ENCODE assay signal across 25 cellular contexts in the genomic region with DNA sequence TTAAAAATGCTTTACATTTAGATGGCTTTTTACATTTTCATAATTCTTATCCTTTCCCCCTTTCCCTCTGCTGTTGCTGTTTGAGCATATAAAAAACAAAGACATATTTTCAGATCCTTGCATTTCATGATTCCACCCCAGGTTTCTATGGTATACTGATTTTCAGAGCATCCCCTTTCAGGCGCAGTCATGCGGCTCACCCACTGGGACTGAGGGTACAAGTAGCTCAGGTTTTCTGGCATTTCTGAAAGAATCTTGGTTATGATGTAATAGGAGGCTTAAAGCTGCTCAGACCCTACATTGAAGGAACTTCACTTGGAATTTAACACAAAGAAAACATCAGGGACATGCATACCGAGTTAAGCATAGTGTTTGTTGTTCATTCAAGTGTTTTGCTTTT.
"Had no signal": no experiment of that assay in that cellular context is flagged by ENCODE, and none has a peak within 500 bp of the region (broad histone marks: within the 10 kb centered on the region; RNA-seq: fewer than 3 reads in every experiment).

No MANE protein-coding gene starts in this region.

- H3K36me3 ChIP-seq: stomach, suprapubic skin, thoracic aorta, tibial artery, tibial nerve, transverse colon, upper lobe of left lung, upper lobe of right lung, uterus, vagina had no signal

- H3K4me1 ChIP-seq: stomach, suprapubic skin, testis, tibial artery, tibial nerve, transverse colon, upper lobe of left lung, upper lobe of right lung, uterus, vagina had no signal

- FAIRE-seq: urothelium cell line had no signal

- H3K9me3 ChIP-seq: stomach, suprapubic skin, testis, thoracic aorta, tibial artery, tibial nerve, transverse colon, upper lobe of left lung, upper lobe of right lung, uterus, vagina had no signal

- ATAC-seq: stimulated activated effector memory CD8-positive, alpha-beta T cell treated with anti-CD3 and anti-CD28 coated beads, Interleukin-12 subunit alpha, Interleukin-12 subunit beta, amount 100 ng/mL, for 72 hours; stimulated activated memory B cell treated with anti-CD40 and anti-IgM and Interleukin-4, amounts not matched to agents 10 μg/mL and 1 μg/mL and 100 μg/mL, for 72 hours; stimulated activated naive B cell treated with anti-CD40 and anti-IgM and Interleukin-4, amounts not matched to agents 10 μg/mL and 1 μg/mL and 100 μg/mL, for 72 hours; stimulated activated naive CD8-positive, alpha-beta T cell treated with anti-CD3 and anti-CD28 coated beads, Interleukin-15, amount 100 ng/mL, for 72 hours; stimulated activated naive CD8-positive, alpha-beta T cell treated with anti-CD3 and anti-CD28 coated beads, Interleukin-15, Interleukin-2, amounts not matched to agents 100 U/mL and 50 U/mL, for 24 hours; upper lobe of right lung had no signal

- DNase-seq: stimulated activated CD4-positive, alpha-beta T cell treated with anti-CD3 and anti-CD28 coated beads, Interleukin-2, amount 100 ng/mL, for 24 hours; stimulated activated CD4-positive, alpha-beta T cell treated with anti-CD3 and anti-CD28 coated beads, Interleukin-2, amount 100 ng/mL, for 48 hours; stimulated activated CD4-positive, alpha-beta T cell treated with anti-CD3 and anti-CD28 coated beads, Interleukin-4, amount 100 ng/mL, for 1 hour; stimulated activated CD4-positive, alpha-beta T cell treated with anti-CD3 and anti-CD28 coated beads, Interleukin-4, amount 100 ng/mL, for 24 hours; stimulated activated CD4-positive, alpha-beta T cell treated with anti-CD3 and anti-CD28 coated beads, Interleukin-4, amount 100 ng/mL, for 4 hours; stimulated activated CD8-positive, alpha-beta memory T cell treated with anti-CD3 and anti-CD28 coated beads, Interleukin-4, amount 100 ng/mL, for 48 hours; stimulated activated naive B cell treated with anti-CD40 and anti-IgM and Interleukin-4, amounts not matched to agents 10 μg/mL and 1 μg/mL and 100 μg/mL, for 72 hours; stimulated activated naive CD4-positive, alpha-beta T cell; stimulated activated naive CD4-positive, alpha-beta T cell treated with Interleukin-2 at 50 U/mL for 16 hours; stimulated activated naive CD8-positive, alpha-beta T cell treated with anti-CD3 and anti-CD28 coated beads, Interleukin-15, amount 100 ng/mL, for 72 hours; stimulated activated naive CD8-positive, alpha-beta T cell treated with anti-CD3 and anti-CD28 coated beads, Interleukin-15, Interleukin-2, amounts not matched to agents 100 U/mL and 50 U/mL, for 24 hours; stomach; testis; tibial artery; transverse colon; upper lobe of left lung; upper lobe of right lung; uterus had no signal

- H3K27ac ChIP-seq: stomach, suprapubic skin, testis, thoracic aorta, tibial artery, tibial nerve, transverse colon, upper lobe of left lung, upper lobe of right lung, uterus, vagina had no signal

- H3K4me3 ChIP-seq: stomach, suprapubic skin, testis, thoracic aorta, tibial artery, tibial nerve, transverse colon, upper lobe of left lung, upper lobe of right lung, uterus, vagina had no signal

- H3K27me3 ChIP-seq: stomach, suprapubic skin, testis, tibial artery, tibial nerve, transverse colon, upper lobe of left lung, upper lobe of right lung, uterus, vagina had no signal
